30 cellular contexts compared by ENCODE assay signal in the genomic region with DNA sequence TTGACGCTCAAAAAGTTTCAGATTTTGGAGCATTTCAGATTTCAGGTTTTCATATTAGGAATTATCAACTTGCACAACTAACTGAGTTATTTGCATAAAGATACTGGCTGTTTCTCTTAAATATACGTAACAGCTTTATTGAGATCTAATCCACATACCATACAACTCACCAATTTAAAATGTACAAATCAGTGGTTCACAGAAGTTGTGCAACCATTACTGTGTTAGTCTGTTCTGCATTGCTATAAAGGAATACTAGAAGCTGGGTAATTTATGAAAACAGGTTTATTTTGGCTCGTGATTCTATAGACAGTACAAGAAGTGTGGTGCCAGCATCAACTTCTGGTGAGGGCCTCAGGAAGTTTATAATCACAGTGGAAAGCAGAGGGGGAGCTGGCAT.
"Had no signal": no experiment of that assay in that cellular context is flagged by ENCODE, and none has a peak within 500 bp of the region (broad histone marks: within the 10 kb centered on the region; RNA-seq: fewer than 3 reads in every experiment).

No MANE protein-coding gene starts in this region.

- H3K9me3 ChIP-seq: adrenal gland, body of pancreas, left ventricle myocardium inferior, pancreas, prostate gland, sigmoid colon, stomach, tibial artery, upper lobe of right lung had no signal

- H3K27ac Mint-ChIP-seq: activated CD4-positive, alpha-beta T cell treated with anti-CD3 and anti-CD28 coated beads for 36 hours; activated naive CD8-positive, alpha-beta T cell; stimulated activated naive B cell treated with anti-CD40 and anti-IgM and Interleukin-4, amounts not matched to agents 10 μg/mL and 1 μg/mL and 100 μg/mL, for 72 hours had no signal

- H3K27me3 Mint-ChIP-seq: activated CD4-positive, alpha-beta T cell treated with anti-CD3 and anti-CD28 coated beads for 36 hours; activated naive CD8-positive, alpha-beta T cell; effector memory CD8-positive, alpha-beta T cell; naive B cell; stimulated activated naive B cell treated with anti-CD40 and anti-IgM and Interleukin-4, amounts not matched to agents 10 μg/mL and 1 μg/mL and 100 μg/mL, for 72 hours had no signal

- H3K27ac ChIP-seq: adrenal gland, body of pancreas, coronary artery, left ventricle myocardium inferior, pancreas, prostate gland, sigmoid colon, stomach, tibial artery, upper lobe of right lung had no signal

- ATAC-seq: activated CD4-positive, alpha-beta T cell treated with anti-CD3 and anti-CD28 coated beads for 36 hours; activated T-cell treated with anti-CD3 and anti-CD28 coated beads, Interleukin-2, amount 50 U/mL, for 4 hours; body of pancreas; effector memory CD8-positive, alpha-beta T cell; pancreas; stimulated activated naive B cell treated with anti-CD40 and anti-IgM and Interleukin-4, amounts not matched to agents 10 μg/mL and 1 μg/mL and 100 μg/mL, for 72 hours; upper lobe of right lung had no signal

- FAIRE-seq: endothelial cell of umbilical vein, frontal cortex, pancreas, small intestine had no signal

- H3K9me3 Mint-ChIP-seq: activated T-cell treated with anti-CD3 and anti-CD28 coated beads, Interleukin-2, amount 50 U/mL, for 4 hours; effector memory CD8-positive, alpha-beta T cell; naive B cell; neural crest cell; stimulated activated naive B cell treated with anti-CD40 and anti-IgM and Interleukin-4, amounts not matched to agents 10 μg/mL and 1 μg/mL and 100 μg/mL, for 72 hours had no signal

- DNase-seq: activated CD4-positive, alpha-beta T cell treated with anti-CD3 and anti-CD28 coated beads for 36 hours; activated CD4-positive, CD25-positive, alpha-beta regulatory T cell; activated naive CD4-positive, alpha-beta T cell; activated T-cell treated with anti-CD3 and anti-CD28 coated beads, Interleukin-2, amount 50 U/mL, for 4 hours; adrenal gland; aorta; body of pancreas; cerebellar nuclear complex; effector memory CD8-positive, alpha-beta T cell; islet precursor cell; left ventricle myocardium inferior; naive B cell; nucleus accumbens; pancreas; retina; sigmoid colon; small intestine; stimulated activated CD4-positive, alpha-beta T cell treated with anti-CD3 and anti-CD28 coated beads, Interleukin-15, amount 100 ng/mL, for 24 hours; stimulated activated CD4-positive, alpha-beta T cell treated with anti-CD3 and anti-CD28 coated beads, Interleukin-2, amount 100 ng/mL, for 24 hours; stimulated activated naive B cell treated with anti-CD40 and anti-IgM and Interleukin-4, amounts not matched to agents 10 μg/mL and 1 μg/mL and 100 μg/mL, for 72 hours; stomach; tibial artery; upper lobe of right lung had no signal

- H3K4me1 ChIP-seq: adrenal gland, body of pancreas, left ventricle myocardium inferior, pancreas, tibial artery, upper lobe of right lung had no signal

- H3K27me3 ChIP-seq: adrenal gland, body of pancreas, pancreas, sigmoid colon, stomach, tibial artery, upper lobe of right lung had no signal

- H3K4me3 ChIP-seq: adrenal gland, body of pancreas, coronary artery, left ventricle myocardium inferior, lung, pancreas, prostate gland, sigmoid colon, stomach, tibial artery, upper lobe of right lung had no signal

- H3K4me3 Mint-ChIP-seq: activated CD4-positive, alpha-beta T cell treated with anti-CD3 and anti-CD28 coated beads for 36 hours; activated naive CD8-positive, alpha-beta T cell; activated T-cell treated with anti-CD3 and anti-CD28 coated beads, Interleukin-2, amount 50 U/mL, for 4 hours; effector memory CD8-positive, alpha-beta T cell; naive B cell; neural crest cell; stimulated activated naive B cell treated with anti-CD40 and anti-IgM and Interleukin-4, amounts not matched to agents 10 μg/mL and 1 μg/mL and 100 μg/mL, for 72 hours had no signal
